In the genomic region with DNA sequence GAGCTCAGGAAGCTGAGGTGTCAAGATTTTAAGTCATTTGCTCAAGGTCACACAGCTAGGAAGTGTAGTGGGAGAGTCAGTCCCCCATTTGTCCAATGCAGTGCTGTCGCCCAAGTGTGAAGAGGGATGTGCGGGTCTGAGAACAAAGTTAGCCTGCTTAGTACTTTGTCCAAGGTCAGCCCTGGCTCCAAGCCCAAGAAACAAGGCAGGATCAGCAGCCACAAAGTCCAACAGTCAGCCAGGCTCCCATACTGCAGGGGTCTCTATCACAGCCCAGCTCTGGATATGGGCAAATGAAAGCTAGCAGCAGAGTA, we compare ENCODE assay signal across 1 cellular context.
TF ChIP-seq lines count a peak whose summit lies in the region.

No MANE protein-coding gene starts in this region.

TF ChIP-seq in GM23338, 12 proteins besides CTCF, POLR2A, EP300 and RAD21 (continued from another document):
- no peak for TF ChIP-seq ZNF462 (CRISPR knock-in tag; IDR thresholded peaks at IDR 0.05)
- TF ChIP-seq CREB1 (CRISPR knock-in tag; IDR thresholded peaks at IDR 0.05; ENCODE audit: low read depth): no peak
- no peak for TF ChIP-seq ZNF331 (CRISPR knock-in tag; IDR thresholded peaks at IDR 0.05; ENCODE audit: low read depth)
- TF ChIP-seq STAT1 (IDR thresholded peaks at IDR 0.05; ENCODE audit: unreplicated experiment): no peak
- TF ChIP-seq, protein P1, sequence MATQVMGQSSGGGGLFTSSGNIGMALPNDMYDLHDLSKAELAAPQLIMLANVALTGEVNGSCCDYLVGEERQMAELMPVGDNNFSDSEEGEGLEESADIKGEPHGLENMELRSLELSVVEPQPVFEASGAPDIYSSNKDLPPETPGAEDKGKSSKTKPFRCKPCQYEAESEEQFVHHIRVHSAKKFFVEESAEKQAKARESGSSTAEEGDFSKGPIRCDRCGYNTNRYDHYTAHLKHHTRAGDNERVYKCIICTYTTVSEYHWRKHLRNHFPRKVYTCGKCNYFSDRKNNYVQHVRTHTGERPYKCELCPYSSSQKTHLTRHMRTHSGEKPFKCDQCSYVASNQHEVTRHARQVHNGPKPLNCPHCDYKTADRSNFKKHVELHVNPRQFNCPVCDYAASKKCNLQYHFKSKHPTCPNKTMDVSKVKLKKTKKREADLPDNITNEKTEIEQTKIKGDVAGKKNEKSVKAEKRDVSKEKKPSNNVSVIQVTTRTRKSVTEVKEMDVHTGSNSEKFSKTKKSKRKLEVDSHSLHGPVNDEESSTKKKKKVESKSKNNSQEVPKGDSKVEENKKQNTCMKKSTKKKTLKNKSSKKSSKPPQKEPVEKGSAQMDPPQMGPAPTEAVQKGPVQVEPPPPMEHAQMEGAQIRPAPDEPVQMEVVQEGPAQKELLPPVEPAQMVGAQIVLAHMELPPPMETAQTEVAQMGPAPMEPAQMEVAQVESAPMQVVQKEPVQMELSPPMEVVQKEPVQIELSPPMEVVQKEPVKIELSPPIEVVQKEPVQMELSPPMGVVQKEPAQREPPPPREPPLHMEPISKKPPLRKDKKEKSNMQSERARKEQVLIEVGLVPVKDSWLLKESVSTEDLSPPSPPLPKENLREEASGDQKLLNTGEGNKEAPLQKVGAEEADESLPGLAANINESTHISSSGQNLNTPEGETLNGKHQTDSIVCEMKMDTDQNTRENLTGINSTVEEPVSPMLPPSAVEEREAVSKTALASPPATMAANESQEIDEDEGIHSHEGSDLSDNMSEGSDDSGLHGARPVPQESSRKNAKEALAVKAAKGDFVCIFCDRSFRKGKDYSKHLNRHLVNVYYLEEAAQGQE (IDR thresholded peaks at IDR 0.05; ENCODE audit: unreplicated experiment): no peak
- TF ChIP-seq EZH2 (IDR thresholded peaks at IDR 0.05; ENCODE audit: low read depth, unreplicated experiment): no peak
- no peak for TF ChIP-seq EZH2phosphoT487 (IDR thresholded peaks at IDR 0.05; ENCODE audit: unreplicated experiment)
